In genomic region chr5:180160215-180160614, GRCh38 we compare ENCODE assay signal across 18 cellular contexts. TPM values are rescaled to one million over a fixed set of nuclear protein-coding genes. Genes with fewer than 3 reads are reported as not detected.
A peak's percentile ranks its signal among the peaks of the same experiment; 100 is the strongest.
DNase-seq lines count a peak whose midpoint lies in the region; ATAC-seq and TF ChIP-seq lines count a peak whose summit lies in the region.
"Had no signal": no experiment of that assay in that cellular context is flagged by ENCODE, and none has a peak within 500 bp of the region (broad histone marks: within the 10 kb centered on the region; RNA-seq: fewer than 3 reads in every experiment).

No MANE protein-coding gene starts in this region.

- ATAC-seq in natural killer cell treated with Interleukin-12 subunit alpha and Interleukin-12 subunit beta and Interleukin-15 and Interleukin-18, amount 100 ng/mL, for 72 hours: no peak
- ATAC-seq in natural killer cell (no peak), GM18868 (IDR thresholded peaks at IDR 0.05; ENCODE audit: unreplicated experiment) (no peak)
- no peak for ATAC-seq in activated CD4-positive, CD25-positive, alpha-beta regulatory T cell treated with anti-CD3 and anti-CD28 coated beads, Interleukin-2, amount 50 U/mL, for 24 hours

- H3K36me3 Mint-ChIP-seq in natural killer cell treated with Interleukin-12 subunit alpha and Interleukin-12 subunit beta and Interleukin-15 and Interleukin-18, amount 100 ng/mL, for 72 hours: no peaks in the 10 kb centered on the region
- H3K36me3 Mint-ChIP-seq in natural killer cell: no peaks in the 10 kb centered on the region
- H3K36me3 Mint-ChIP-seq in glutamatergic neuron (ENCODE audit: unreplicated experiment): peaks cover 24% of the 10 kb centered on the region
- no peaks in the 10 kb centered on the region for H3K36me3 Mint-ChIP-seq in osteocyte (ENCODE audit: unreplicated experiment)
- H3K36me3 Mint-ChIP-seq: CD4-positive, alpha-beta memory T cell had no signal

- no peak overlapping the region for H3K4me3 Mint-ChIP-seq in natural killer cell treated with Interleukin-12 subunit alpha and Interleukin-12 subunit beta and Interleukin-15 and Interleukin-18, amount 100 ng/mL, for 72 hours
- H3K4me3 Mint-ChIP-seq in natural killer cell (no peak overlapping the region), glutamatergic neuron (ENCODE audit: unreplicated experiment) (peak overlapping the region; percentile 40), osteocyte (ENCODE audit: unreplicated experiment) (no peak overlapping the region)

- TF ChIP-seq CTCF in natural killer cell (IDR thresholded peaks at IDR 0.05) (no peak), glutamatergic neuron (IDR thresholded peaks at IDR 0.05; ENCODE audit: partially characterized antibody, unreplicated experiment) (no peak), osteocyte (IDR thresholded peaks at IDR 0.05) (no peak)

- intact Hi-C loops in natural killer cell (cut with micrococcal nuclease): no loop called here

- H3K9me3 Mint-ChIP-seq in natural killer cell treated with Interleukin-12 subunit alpha and Interleukin-12 subunit beta and Interleukin-15 and Interleukin-18, amount 100 ng/mL, for 72 hours: no peaks in the 10 kb centered on the region
- H3K9me3 Mint-ChIP-seq in natural killer cell: no peaks in the 10 kb centered on the region
- H3K9me3 Mint-ChIP-seq in glutamatergic neuron (ENCODE audit: unreplicated experiment): peaks cover 15% of the 10 kb centered on the region
- peaks cover 7% of the 10 kb centered on the region for H3K9me3 Mint-ChIP-seq in osteocyte (ENCODE audit: unreplicated experiment)

- H3K27ac Mint-ChIP-seq in natural killer cell treated with Interleukin-12 subunit alpha and Interleukin-12 subunit beta and Interleukin-15 and Interleukin-18, amount 100 ng/mL, for 72 hours: no peak overlapping the region
- H3K27ac Mint-ChIP-seq in natural killer cell (no peak overlapping the region), glutamatergic neuron (ENCODE audit: unreplicated experiment) (peak overlapping the region; percentile 20), osteocyte (ENCODE audit: unreplicated experiment) (no peak overlapping the region)

- peak; percentile 47 for DNase-seq in natural killer cell treated with Interleukin-12 subunit alpha and Interleukin-12 subunit beta and Interleukin-15 and Interleukin-18, amount 100 ng/mL, for 72 hours (ENCODE audit: low spot score)
- DNase-seq in natural killer cell: no peak
- no peak for DNase-seq in glutamatergic neuron
- peak; percentile 75 for DNase-seq in osteocyte (ENCODE audit: extremely low spot score, unreplicated experiment)
- no peak for DNase-seq in NCI-H2029 treated with DMSO at 0.1 percent for 48 hours (lab: John Stamatoyannopoulos, UW)
- DNase-seq: CD4-positive, alpha-beta memory T cell; COR-L47; EL; NCI-H1092; NCI-H1417 treated with DMSO at 0.1 percent for 48 hours; NCI-H2081 treated with DMSO at 0.1 percent for 48 hours; NCI-H446; NCI-H524 treated with DMSO at 0.1 percent for 48 hours; NCI-H774 had no signal

- H3K4me1 Mint-ChIP-seq in natural killer cell treated with Interleukin-12 subunit alpha and Interleukin-12 subunit beta and Interleukin-15 and Interleukin-18, amount 100 ng/mL, for 72 hours (ENCODE audit: low read depth in 2 of 2): no peaks in the 10 kb centered on the region
- H3K4me1 Mint-ChIP-seq in natural killer cell: peaks cover 0 to 8% of the 10 kb centered on the region in 2 donors
- peaks cover 31% of the 10 kb centered on the region for H3K4me1 Mint-ChIP-seq in glutamatergic neuron (ENCODE audit: low read depth, unreplicated experiment)
- H3K4me1 Mint-ChIP-seq in osteocyte (ENCODE audit: unreplicated experiment): no peaks in the 10 kb centered on the region
- H3K4me1 Mint-ChIP-seq: CD4-positive, alpha-beta memory T cell had no signal

- H3K27me3 Mint-ChIP-seq in natural killer cell treated with Interleukin-12 subunit alpha and Interleukin-12 subunit beta and Interleukin-15 and Interleukin-18, amount 100 ng/mL, for 72 hours: peaks cover 21 to 28% of the 10 kb centered on the region in 2 donors
- H3K27me3 Mint-ChIP-seq in natural killer cell (ENCODE audit: low read depth in 2 of 2) (peaks cover 8 to 25% of the 10 kb centered on the region in 2 donors), glutamatergic neuron (ENCODE audit: unreplicated experiment) (peaks cover 14% of the 10 kb centered on the region), osteocyte (ENCODE audit: unreplicated experiment) (peaks cover 21% of the 10 kb centered on the region)

RNA-seq across cellular contexts. Expression of gene RASGEF1C, which starts 48.8 kb away (rescaled TPM):
- total RNA-seq in natural killer cell treated with Interleukin-12 subunit alpha and Interleukin-12 subunit beta and Interleukin-15 and Interleukin-18, amount 100 ng/mL, for 72 hours: not detected
- total RNA-seq in natural killer cell (not detected), glutamatergic neuron (ENCODE audit: unreplicated experiment) (21.1 TPM), osteocyte (not detected in 2 replicates)
- total RNA-seq: CD4-positive, alpha-beta memory T cell; GM23248; HT-29 had no signal

Comparison
In these comparisons a context has a peak if more than half of its experiments do, and no peak if none do; other contexts are left out.
1. DNase-seq: peak in natural killer cell treated with Interleukin-12 subunit alpha and Interleukin-12 subunit beta and Interleukin-15 and Interleukin-18, amount 100 ng/mL, for 72 hours (single experiment) and osteocyte (single experiment); none in natural killer cell (single experiment), glutamatergic neuron (single experiment) and NCI-H2029 treated with DMSO at 0.1 percent for 48 hours (single experiment).
2. RNA of gene RASGEF1C, which starts 48.8 kb away (total RNA-seq): 21.1 TPM in glutamatergic neuron (single experiment); not detected in osteocyte, not detected in natural killer cell treated with Interleukin-12 subunit alpha and Interleukin-12 subunit beta and Interleukin-15 and Interleukin-18, amount 100 ng/mL, for 72 hours and not detected in natural killer cell; every median in the first group is over 10 times any median in the second.